15 cellular contexts compared by ENCODE assay signal in the genomic region with DNA sequence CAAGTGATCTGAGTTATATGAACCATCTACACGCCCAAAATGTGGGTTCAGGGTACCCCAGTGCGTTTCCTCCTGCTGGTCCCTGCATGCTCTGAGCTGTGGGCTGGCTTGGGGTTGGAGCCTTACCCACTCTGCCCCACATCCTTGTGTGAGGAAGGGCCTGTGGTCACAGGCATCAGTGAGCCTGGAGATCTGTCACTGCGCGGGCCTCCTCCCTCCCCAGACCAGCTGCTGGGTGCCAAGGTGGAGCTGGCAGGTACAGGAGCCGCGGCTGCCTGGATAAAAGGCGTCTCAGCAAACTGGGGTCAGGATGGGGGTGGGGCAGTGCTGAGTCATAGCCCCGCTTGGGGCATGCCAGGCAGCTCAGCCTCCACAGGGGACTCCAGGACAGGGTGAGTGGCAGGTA. TPM values are rescaled to one million over a fixed set of nuclear protein-coding genes. Genes with fewer than 3 reads are reported as not detected.
DNase-seq lines count a peak whose midpoint lies in the region; ATAC-seq and TF ChIP-seq lines count a peak whose summit lies in the region.
"Had no signal": no experiment of that assay in that cellular context is flagged by ENCODE, and none has a peak within 500 bp of the region (broad histone marks: within the 10 kb centered on the region; RNA-seq: fewer than 3 reads in every experiment).

No MANE protein-coding gene starts in this region.

- no peak overlapping the region for H3K4me2 ChIP-seq in neuronal stem cell (ENCODE audit: insufficient read depth, low read length, poor library complexity, severe bottlenecking)

- H3K27me3 Mint-ChIP-seq in activated naive CD8-positive, alpha-beta T cell treated with anti-CD3 and anti-CD28 coated beads, Interleukin-2, amount 50 U/mL, for 24 hours = peaks cover 4% of the 10 kb centered on the region

- H2AK5ac ChIP-seq in neuronal stem cell (ENCODE audit: low read depth, low read length) = no peak overlapping the region

- peak overlapping the region; percentile 86 for H3K18ac ChIP-seq in neuronal stem cell (ENCODE audit: low read length)

- peaks cover 0 to 12% of the 10 kb centered on the region in 2 donors for H3K36me3 ChIP-seq in neuronal stem cell (replicated peaks in 1 of 2; ENCODE audit: control insufficient read depth in 2 of 2, insufficient read depth in 2 of 2, low read length in 2 of 2)
- H3K36me3 ChIP-seq: spleen, thyroid gland had no signal

- peaks cover 26% of the 10 kb centered on the region for H3K79me1 ChIP-seq in neuronal stem cell (ENCODE audit: low read depth, low read length)

- no peaks in the 10 kb centered on the region for H3K9me3 Mint-ChIP-seq in activated naive CD8-positive, alpha-beta T cell treated with anti-CD3 and anti-CD28 coated beads, Interleukin-2, amount 50 U/mL, for 24 hours
- H3K9me3 Mint-ChIP-seq: mesothelial cell of epicardium; T-helper 1 cell treated with Interleukin-12 subunit alpha and Interleukin-12 subunit beta and Interleukin-4 antibody, amounts not matched to agents 30 μg/mL and 1 μg/mL, for 36 hours had no signal

- intact Hi-C loops in dorsolateral prefrontal cortex (cut with DNase I) = no loop called here

- ATAC-seq in activated naive CD8-positive, alpha-beta T cell treated with anti-CD3 and anti-CD28 coated beads, Interleukin-2, amount 50 U/mL, for 24 hours = peak; percentile 51

- H2BK12ac ChIP-seq in neuronal stem cell (ENCODE audit: low read length) = peak overlapping the region; percentile 80

- no peak overlapping the region for H3K27ac Mint-ChIP-seq in activated naive CD8-positive, alpha-beta T cell treated with anti-CD3 and anti-CD28 coated beads, Interleukin-2, amount 50 U/mL, for 24 hours
- H3K27ac Mint-ChIP-seq: mesothelial cell of epicardium; T-helper 1 cell treated with Interleukin-12 subunit alpha and Interleukin-12 subunit beta and Interleukin-4 antibody, amounts not matched to agents 30 μg/mL and 1 μg/mL, for 36 hours had no signal

- H3K4me3 Mint-ChIP-seq in activated naive CD8-positive, alpha-beta T cell treated with anti-CD3 and anti-CD28 coated beads, Interleukin-2, amount 50 U/mL, for 24 hours = no peak overlapping the region
- H3K4me3 Mint-ChIP-seq: mesothelial cell of epicardium; T-helper 1 cell treated with Interleukin-12 subunit alpha and Interleukin-12 subunit beta and Interleukin-4 antibody, amounts not matched to agents 30 μg/mL and 1 μg/mL, for 36 hours had no signal

- peaks cover 0 to 7% of the 10 kb centered on the region in 2 donors for H3K9me3 ChIP-seq in neuronal stem cell (replicated peaks in 1 of 2; ENCODE audit: control insufficient read depth in 2 of 2, insufficient read depth in 1 of 2, low read depth in 1 of 2, low read length in 2 of 2)
- H3K9me3 ChIP-seq: spleen, thyroid gland had no signal

- H2BK120ac ChIP-seq in neuronal stem cell (ENCODE audit: low read depth, low read length) = no peak overlapping the region

- no peaks in the 10 kb centered on the region for H3K27me3 ChIP-seq in neuronal stem cell (ENCODE audit: control insufficient read depth in 3 of 3, insufficient read depth in 3 of 3, low read depth in 1 of 3, low read length in 3 of 3)
- no peaks in the 10 kb centered on the region for H3K27me3 ChIP-seq in dorsolateral prefrontal cortex
- H3K27me3 ChIP-seq: spleen, thyroid gland had no signal

- H3K14ac ChIP-seq in neuronal stem cell (ENCODE audit: low read length) = peak overlapping the region; percentile 94

- peak overlapping the region; percentile 50 for H3K9ac ChIP-seq in neuronal stem cell (ENCODE audit: low read depth, low read length, poor library complexity)

- WGBS in neuronal stem cell (ENCODE audit: extremely low coverage in 2 of 2, insufficient read length in 2 of 2, insufficient replicate concordance in 1 of 2), 2 donors = no CpG with 5 or more reads among the region's 8 CpGs

- peak overlapping the region; percentile 83 for H2BK5ac ChIP-seq in neuronal stem cell (ENCODE audit: low read length)

- no peak overlapping the region for H2BK15ac ChIP-seq in neuronal stem cell (ENCODE audit: low read length)

- no peaks in the 10 kb centered on the region for H3K36me3 Mint-ChIP-seq in activated naive CD8-positive, alpha-beta T cell treated with anti-CD3 and anti-CD28 coated beads, Interleukin-2, amount 50 U/mL, for 24 hours (ENCODE audit: low read depth)
- H3K36me3 Mint-ChIP-seq: mesothelial cell of epicardium had no signal

- peak; percentile 7 to 17 for DNase-seq in activated CD4-positive, alpha-beta T cell treated with anti-CD3 and anti-CD28 coated beads, Interleukin-2, amount 50 U/mL, for 48 hours
- DNase-seq in activated CD4-positive, alpha-beta T cell treated with anti-CD3 and anti-CD28 coated beads for 1 hour = no peak
- peak; percentile 63 for DNase-seq in Jurkat, Clone E6-1 (ENCODE audit: low read depth, low spot score)
- peak; percentile 33 for DNase-seq in activated naive CD8-positive, alpha-beta T cell treated with anti-CD3 and anti-CD28 coated beads, Interleukin-2, amount 50 U/mL, for 24 hours
- no peak for DNase-seq in neuronal stem cell (ENCODE audit: low spot score)
- no peak for DNase-seq in activated gamma-delta T cell (lab: John Stamatoyannopoulos, UW)
- no peak for DNase-seq in NCI-H524 treated with DMSO at 0.1 percent for 48 hours (lab: John Stamatoyannopoulos, UW)
- DNase-seq in dorsolateral prefrontal cortex = no peak
- DNase-seq: NCI-H1694 treated with DMSO at 0.1 percent for 48 hours, spleen, thyroid gland had no signal

- H3K23ac ChIP-seq in neuronal stem cell (ENCODE audit: low read depth, low read length, poor library complexity) = peak overlapping the region; percentile 98

- H2AFZ ChIP-seq in neuronal stem cell (ENCODE audit: low read length) = no peak overlapping the region

- TF ChIP-seq CTCF in dorsolateral prefrontal cortex (IDR thresholded peaks at IDR 0.05 in 54 of 56, conservative IDR thresholded peaks at IDR 0.05 in 2 of 56; ENCODE audit: low read depth in 1 of 56, partially characterized antibody in 56 of 56) = no peak

- no peak overlapping the region for H3K4me3 ChIP-seq in Jurkat, Clone E6-1 (ENCODE audit: low read length)
- H3K4me3 ChIP-seq in neuronal stem cell (ENCODE audit: low read length in 2 of 2) = no peak overlapping the region
- no peak overlapping the region for H3K4me3 ChIP-seq in dorsolateral prefrontal cortex
- H3K4me3 ChIP-seq: spleen, thyroid gland had no signal

- peaks cover 0 to 14% of the 10 kb centered on the region in 2 donors for H3K4me1 ChIP-seq in neuronal stem cell (ENCODE audit: control insufficient read depth in 2 of 2, insufficient read depth in 1 of 2, low read depth in 1 of 2, low read length in 2 of 2)

- H4K8ac ChIP-seq in neuronal stem cell (ENCODE audit: low read depth, low read length) = no peak overlapping the region

- H3K4ac ChIP-seq in neuronal stem cell (ENCODE audit: low read length) = no peak overlapping the region

- H3K4me1 Mint-ChIP-seq in activated naive CD8-positive, alpha-beta T cell treated with anti-CD3 and anti-CD28 coated beads, Interleukin-2, amount 50 U/mL, for 24 hours = peaks cover 6% of the 10 kb centered on the region

- no peak overlapping the region for H3K27ac ChIP-seq in neuronal stem cell (replicated peaks; ENCODE audit: low read length)
- H3K27ac ChIP-seq in dorsolateral prefrontal cortex = peak overlapping the region in 1 of 59 donors; percentile 32
- H3K27ac ChIP-seq: spleen, thyroid gland had no signal

- no peak overlapping the region for H4K91ac ChIP-seq in neuronal stem cell (ENCODE audit: low read depth, low read length, poor library complexity)

RNA-seq across cellular contexts. Expression of a gene that starts 17.9 kb away (rescaled TPM):
- polyA plus RNA-seq in Jurkat, Clone E6-1 (2012; ENCODE audit: insufficient read depth, insufficient read length) = 4.0 TPM
- 36.9 TPM for polyA plus RNA-seq in neuronal stem cell (2013, experiment 1 of 2)
- 37.0 TPM for polyA plus RNA-seq in neuronal stem cell (2013, experiment 2 of 2)
- 100 to 1,000 TPM in 10 of 120 experiments, 10 to 100 TPM in 110; 66.2 to 113 (median 85.3) TPM for total RNA-seq in dorsolateral prefrontal cortex

RNA-seq across cellular contexts. Expression of a gene that starts 53.6 kb away (rescaled TPM):
- polyA plus RNA-seq in Jurkat, Clone E6-1 (2012; ENCODE audit: insufficient read depth, insufficient read length) = 2.4 TPM
- 2.0 TPM for polyA plus RNA-seq in neuronal stem cell (2013, experiment 1 of 2)
- 2.2 TPM for polyA plus RNA-seq in neuronal stem cell (2013, experiment 2 of 2)
- 10 to 100 TPM in 84 of 120 experiments, 1 to 10 TPM in 36; 3.0 to 22.3 (median 11.9) TPM for total RNA-seq in dorsolateral prefrontal cortex
- total RNA-seq: osteoblast, RPMI7951 had no signal

RNA-seq across cellular contexts. Expression of a gene that starts 57.1 kb away (rescaled TPM):
- not detected for polyA plus RNA-seq in Jurkat, Clone E6-1 (2012; ENCODE audit: insufficient read depth, insufficient read length)
- 4.5 TPM for polyA plus RNA-seq in neuronal stem cell (2013, experiment 1 of 2)
- polyA plus RNA-seq in neuronal stem cell (2013, experiment 2 of 2) = 4.5 TPM
- 10 to 100 TPM in 101 of 120 experiments, 1 to 10 TPM in 19; 7.2 to 20.6 (median 12.3) TPM for total RNA-seq in dorsolateral prefrontal cortex

Comparison
In these comparisons a context has a peak if more than half of its experiments do, and no peak if none do; other contexts are left out.
1. DNase-seq: peak in activated CD4-positive, alpha-beta T cell treated with anti-CD3 and anti-CD28 coated beads, Interleukin-2, amount 50 U/mL, for 48 hours (2 of 2), Jurkat, Clone E6-1 (single experiment) and activated naive CD8-positive, alpha-beta T cell treated with anti-CD3 and anti-CD28 coated beads, Interleukin-2, amount 50 U/mL, for 24 hours (single experiment); none in activated CD4-positive, alpha-beta T cell treated with anti-CD3 and anti-CD28 coated beads for 1 hour (single experiment), neuronal stem cell (single experiment), activated gamma-delta T cell (single experiment), NCI-H524 treated with DMSO at 0.1 percent for 48 hours (single experiment) and dorsolateral prefrontal cortex (0 of 10).